Comparison of ENCODE assay signal across 8 cellular contexts in the genomic region with DNA sequence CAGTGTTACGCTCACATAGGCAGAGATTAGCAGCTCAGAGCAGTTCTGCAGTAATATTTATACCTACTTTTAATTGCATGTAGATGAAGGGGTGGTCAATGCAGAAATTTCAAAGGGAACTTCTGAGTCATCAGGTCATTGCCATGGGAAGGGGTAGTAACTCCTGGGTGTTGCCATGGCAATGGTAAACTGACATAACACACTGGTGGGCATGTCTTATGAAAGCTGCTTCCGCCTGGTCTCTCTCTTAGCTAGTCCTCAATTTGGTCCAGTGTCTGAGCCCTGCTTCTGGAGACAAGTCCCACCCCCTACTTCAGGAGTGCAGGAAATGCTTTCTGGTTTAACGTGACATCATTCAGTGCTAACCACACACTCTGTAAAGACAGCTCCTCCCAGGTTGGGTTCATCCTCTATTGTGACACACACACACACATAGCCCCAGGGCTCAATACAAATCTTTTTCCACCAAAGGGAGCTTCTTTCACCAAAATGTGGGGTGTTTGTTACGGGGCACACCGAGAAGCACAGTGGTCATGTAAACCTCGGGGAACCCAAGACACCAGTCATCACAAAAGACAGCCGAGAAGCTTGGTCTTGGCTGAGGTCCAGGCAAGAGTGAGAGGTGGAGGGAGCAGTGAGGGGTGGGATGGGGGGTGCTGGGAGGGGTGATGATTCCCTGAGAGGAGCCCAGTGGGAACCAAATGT.
A peak's percentile ranks its signal among the peaks of the same experiment; 100 is the strongest.
DNase-seq lines count a peak whose midpoint lies in the region; ATAC-seq, FAIRE-seq and TF ChIP-seq lines count a peak whose summit lies in the region.

No MANE protein-coding gene starts in this region.

- H3K27me3 ChIP-seq in AG04450 (ENCODE audit: control insufficient read depth, insufficient read depth, low read length) (peaks cover 25% of the 10 kb centered on the region), astrocyte (ENCODE audit: insufficient read depth, low read length) (peaks cover 14% of the 10 kb centered on the region), tibial nerve (no peaks in the 10 kb centered on the region)

- no peak for FAIRE-seq in astrocyte (lab: Jason Lieb, UNC)

- CTCF ChIA-PET in AG04450 (lab: Charles Lee) = no interaction called here

- H3K4me1 Mint-ChIP-seq in astrocyte (ENCODE audit: low read depth, unreplicated experiment) = peaks cover 21% of the 10 kb centered on the region

- DNase-seq in AG04450 (ENCODE audit: low read depth, low spot score) = peak; percentile 20
- peak; percentile 90 for DNase-seq in SIG-M5 treated with dmso at 0.1 percent for 504 hours (lab: John Stamatoyannopoulos, UW; ENCODE audit: unreplicated experiment)
- peak; percentile 92 for DNase-seq in astrocyte (ENCODE audit: low read depth)
- peak in 1 of 3 donors; percentile 46 for DNase-seq in mucosa of descending colon
- peak in 1 of 2 donors; percentile 50 for DNase-seq in tibial nerve (ENCODE audit: low spot score in 2 of 2)
- DNase-seq in cerebellar cortex (ENCODE audit: low spot score) = no peak

- no peaks in the 10 kb centered on the region for H3K79me2 ChIP-seq in astrocyte (ENCODE audit: insufficient read depth, low read length)

- intact Hi-C loops in mucosa of descending colon (cut with DNase I, micrococcal nuclease) = no loop called here

- H3K27ac Mint-ChIP-seq in astrocyte (ENCODE audit: unreplicated experiment) = peak overlapping the region; percentile 96

- no peaks in the 10 kb centered on the region for H3K36me3 Mint-ChIP-seq in astrocyte (ENCODE audit: low read depth, unreplicated experiment)

- POLR2A ChIA-PET in AG04450 (lab: Yijun Ruan, JAX) = no interaction called here

- H4K20me1 ChIP-seq in astrocyte (ENCODE audit: insufficient read depth, low read length) = no peaks in the 10 kb centered on the region

- H3K4me2 ChIP-seq in astrocyte (ENCODE audit: low read length) = peak overlapping the region; percentile 68

- no peak overlapping the region for H3K27ac ChIP-seq in AG04450 (ENCODE audit: low read depth, low read length)
- H3K27ac ChIP-seq in astrocyte (ENCODE audit: low read depth, low read length) = no peak overlapping the region
- peak overlapping the region in 3 of 4 donors; percentile 66 to 90 (median 80) for H3K27ac ChIP-seq in tibial nerve

- WGBS in tibial nerve, 2 donors = 71 to 78% methylated on average over 7 of the region's 7 CpGs

- H3K4me1 ChIP-seq in astrocyte (ENCODE audit: insufficient read depth, low read length) (peaks cover 16% of the 10 kb centered on the region), mucosa of descending colon (ENCODE audit: low read depth) (peaks cover 11% of the 10 kb centered on the region), tibial nerve (peaks cover 0 to 34% (median 15%) of the 10 kb centered on the region in 4 donors)

- H3K36me3 ChIP-seq in astrocyte (ENCODE audit: insufficient read depth, low read length) = no peaks in the 10 kb centered on the region
- H3K36me3 ChIP-seq in mucosa of descending colon (ENCODE audit: low read depth) = no peaks in the 10 kb centered on the region
- no peaks in the 10 kb centered on the region for H3K36me3 ChIP-seq in tibial nerve

- TF ChIP-seq POLR2A in tibial nerve (IDR thresholded peaks at IDR 0.05) = no peak

- TF ChIP-seq CTCF in AG04450 (IDR thresholded peaks at IDR 0.05; ENCODE audit: low read depth, low read length) = no peak
- TF ChIP-seq CTCF in astrocyte (IDR thresholded peaks at IDR 0.05; ENCODE audit: insufficient read depth, low read depth, low read length) = no peak
- TF ChIP-seq CTCF in mucosa of descending colon (IDR thresholded peaks at IDR 0.05) = no peak
- no peak for TF ChIP-seq CTCF in tibial nerve (IDR thresholded peaks at IDR 0.05)

- peak overlapping the region; percentile 56 for H3K4me3 Mint-ChIP-seq in astrocyte (ENCODE audit: unreplicated experiment)

- no peak for TF ChIP-seq EP300 in tibial nerve (IDR thresholded peaks at IDR 0.05)

- H3K4me3 ChIP-seq in AG04450 (ENCODE audit: low read depth, low read length) (no peak overlapping the region), astrocyte (ENCODE audit: insufficient read depth, low read depth, low read length) (no peak overlapping the region), mucosa of descending colon (no peak overlapping the region), tibial nerve (no peak overlapping the region)

- no peaks in the 10 kb centered on the region for H3K9me3 Mint-ChIP-seq in astrocyte (ENCODE audit: unreplicated experiment)

- ATAC-seq in GM18909 (IDR thresholded peaks at IDR 0.05; ENCODE audit: poor library complexity, unreplicated experiment) (peak; percentile 78), HG03196 (IDR thresholded peaks at IDR 0.05; ENCODE audit: unreplicated experiment) (peak; percentile 61), mucosa of descending colon (peak; percentile 87)

- H3K9ac ChIP-seq in astrocyte (ENCODE audit: low read length) = no peak overlapping the region

- H3K27me3 Mint-ChIP-seq in astrocyte (ENCODE audit: low read depth, unreplicated experiment) = peaks cover 68% of the 10 kb centered on the region

- H3K9me3 ChIP-seq in AG04450 (ENCODE audit: control insufficient read depth, insufficient read depth, low read length) = no peaks in the 10 kb centered on the region; the same call in 1 of the 2 replicates
- no peaks in the 10 kb centered on the region for H3K9me3 ChIP-seq in astrocyte (ENCODE audit: insufficient read depth, low read depth, low read length)
- no peaks in the 10 kb centered on the region for H3K9me3 ChIP-seq in mucosa of descending colon
- no peaks in the 10 kb centered on the region for H3K9me3 ChIP-seq in tibial nerve

- H2AFZ ChIP-seq in astrocyte (ENCODE audit: low read depth, low read length) = peak overlapping the region; percentile 1

Comparison
In these comparisons a context has a peak if more than half of its experiments do, and no peak if none do; other contexts are left out.
1. H3K27ac ChIP-seq: peak in tibial nerve (3 of 4); none in AG04450 (single experiment) and astrocyte (single experiment).
2. Peak in every context shown above with its lines, with median percentiles within 50 percentile points of each other: ATAC-seq.